In the genomic region with DNA sequence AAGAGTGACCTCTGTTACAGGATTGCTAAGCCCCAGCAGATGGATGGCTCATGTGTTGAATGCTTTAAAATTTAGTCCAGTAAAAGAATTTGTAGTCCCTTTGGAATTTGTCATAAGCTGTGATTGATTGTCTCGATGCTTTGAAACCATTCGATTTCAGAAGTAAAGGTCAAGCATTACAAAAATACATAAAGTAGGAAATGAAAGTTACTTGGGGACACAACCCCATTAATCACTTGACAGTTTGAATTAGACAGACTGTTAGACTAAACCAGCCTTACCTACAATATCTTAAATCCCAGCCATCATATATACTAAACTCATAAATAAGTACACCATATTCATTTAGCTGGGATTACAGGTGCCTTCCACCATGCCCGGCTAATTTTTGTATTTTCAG, we compare ENCODE assay signal across 17 cellular contexts.
"Had no signal": no experiment of that assay in that cellular context is flagged by ENCODE, and none has a peak within 500 bp of the region (broad histone marks: within the 10 kb centered on the region; RNA-seq: fewer than 3 reads in every experiment).

No MANE protein-coding gene starts in this region.

- H3K27ac ChIP-seq: body of pancreas, coronary artery, heart right ventricle, sigmoid colon had no signal

- H3K27me3 ChIP-seq: body of pancreas, heart right ventricle, sigmoid colon had no signal

- H3K4me3 Mint-ChIP-seq: activated T-helper 1 cell treated with anti-CD3 and anti-CD28 coated beads, Interleukin-12 subunit alpha, Interleukin-12 subunit beta, Interleukin-2, Interleukin-4 antibody, amounts not matched to agents 30 ng/mL and 10 ng/mL and 1 ng/mL, durations not matched to agents 14 hours and 24 hours and 36 hours; nephron had no signal

- H3K27ac Mint-ChIP-seq: activated T-helper 1 cell treated with anti-CD3 and anti-CD28 coated beads, Interleukin-12 subunit alpha, Interleukin-12 subunit beta, Interleukin-2, Interleukin-4 antibody, amounts not matched to agents 30 ng/mL and 10 ng/mL and 1 ng/mL, durations not matched to agents 14 hours and 24 hours and 36 hours; nephron had no signal

- H3K9me3 Mint-ChIP-seq: activated T-helper 1 cell treated with anti-CD3 and anti-CD28 coated beads, Interleukin-12 subunit alpha, Interleukin-12 subunit beta, Interleukin-2, Interleukin-4 antibody, amounts not matched to agents 30 ng/mL and 10 ng/mL and 1 ng/mL, durations not matched to agents 14 hours and 24 hours and 36 hours; nephron had no signal

- DNase-seq: activated naive CD4-positive, alpha-beta T cell treated with Interleukin-2 at 50 U/mL for 16 hours; amniotic stem cell; body of pancreas; central memory CD4-positive, alpha-beta T cell; effector CD4-positive, alpha-beta T cell; foreskin melanocyte; heart right ventricle; islet precursor cell; sigmoid colon; stimulated activated CD4-positive, alpha-beta T cell treated with anti-CD3 and anti-CD28 coated beads, Interleukin-2, amount 100 ng/mL, for 24 hours; stimulated activated naive CD4-positive, alpha-beta T cell; T-helper 2 cell had no signal

- H3K4me3 ChIP-seq: body of pancreas, coronary artery, heart right ventricle, sigmoid colon had no signal

- H3K9me3 ChIP-seq: body of pancreas, heart right ventricle, sigmoid colon had no signal

- ATAC-seq: activated CD4-positive, CD25-positive, alpha-beta regulatory T cell treated with anti-CD3 and anti-CD28 coated beads, Interleukin-2, amount 50 U/mL, for 24 hours; body of pancreas; heart right ventricle; left lobe of liver had no signal
